Comparison of ENCODE assay signal across 33 cellular contexts in the genomic region with DNA sequence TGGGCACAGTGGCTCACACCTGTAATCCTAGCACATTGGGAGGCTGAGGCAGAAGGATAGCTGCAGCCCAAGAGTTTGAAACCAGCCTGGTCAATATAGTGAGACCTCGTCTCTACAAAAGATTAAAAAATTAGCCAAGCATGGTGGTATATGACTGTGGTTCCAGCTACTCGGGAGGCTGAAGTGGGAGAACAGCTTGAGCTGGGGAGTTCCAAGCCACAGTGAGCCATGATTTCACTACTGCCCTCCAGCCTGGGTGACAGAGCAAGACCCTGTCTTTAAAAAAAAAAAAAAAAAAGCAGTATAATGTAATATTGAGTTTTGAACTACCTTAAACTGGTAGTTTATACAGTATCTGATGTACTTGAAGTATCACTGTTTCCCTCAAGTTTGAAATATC.
A peak's percentile ranks its signal among the peaks of the same experiment; 100 is the strongest.
DNase-seq lines count a peak whose midpoint lies in the region; ATAC-seq, FAIRE-seq and TF ChIP-seq lines count a peak whose summit lies in the region.
"Had no signal": no experiment of that assay in that cellular context is flagged by ENCODE, and none has a peak within 500 bp of the region (broad histone marks: within the 10 kb centered on the region; RNA-seq: fewer than 3 reads in every experiment).

No MANE protein-coding gene starts in this region.

- no peak for TF ChIP-seq CTCF in GM12878 (IDR thresholded peaks at IDR 0.05 in 2 of 3, conservative IDR thresholded peaks at IDR 0.05 in 1 of 3; ENCODE audit: control insufficient read depth in 2 of 3, extremely low read depth in 1 of 3, insufficient read depth in 1 of 3, low read depth in 3 of 3, low read length in 3 of 3)

- POLR2A ChIA-PET in GM12878 (lab: Charles Lee) = interaction anchor here (1.6 kb wide), 1 partner anchor 136 kb away, joined by 3 read pairs; no protein-coding TSS in a partner anchor

- 0% methylated on average over 2 of the region's 2 CpGs for WGBS in GM12878 (ENCODE audit: insufficient coverage, insufficient replicate concordance, low lambda C conversion rate, missing lambda C conversion rate)

- peak overlapping the region; percentile 83 for H3K4me2 ChIP-seq in BLaER1
- H3K4me2 ChIP-seq in BLaER1 treated with 17β-estradiol and CSF1 and Interleukin-3, amounts not matched to agents 10 nM and 100 nM = peak overlapping the region in 7 of 11 experiments; percentile 0 to 77 (median 50); a peak in 9 of 22 replicates
- no peak overlapping the region for H3K4me2 ChIP-seq in GM12878 (ENCODE audit: control insufficient read depth, insufficient read depth)
- H3K4me2 ChIP-seq: A549 had no signal

- SMC1A ChIA-PET in GM12878 (lab: Charles Lee; ENCODE audit: uncharacterized antibody, unreplicated experiment) = interaction anchor here (1.1 to 3.6 kb wide), 13 partner anchors 9 to 112 kb away, joined by 3 to 15 read pairs (median 4); no protein-coding TSS in a partner anchor

- no peak overlapping the region for H2AFZ ChIP-seq in GM12878 (ENCODE audit: control insufficient read depth, low read depth, low read length)

- no peak for TF ChIP-seq POLR2A in GM12878 (IDR thresholded peaks at IDR 0.05; ENCODE audit: low read depth, low read length)

- RAD21 ChIA-PET in GM12878 (lab: Charles Lee; ENCODE audit: unreplicated experiment) = interaction anchor here (0.9 to 1.7 kb wide), 6 partner anchors 10 to 391 kb away, joined by 3 to 5 read pairs (median 3); no protein-coding TSS in a partner anchor

- CTCF ChIA-PET in GM12878 (lab: Yijun Ruan, JAX) = interaction anchor here (0.7 to 3.2 kb wide), 4 partner anchors 15 to 365 kb away, joined by 3 to 22 read pairs (median 6); no protein-coding TSS in a partner anchor

- no peak for TF ChIP-seq EP300 in GM12878 (IDR thresholded peaks at IDR 0.05; ENCODE audit: borderline replicate concordance in 1 of 2, control insufficient read depth in 1 of 2, low read depth in 2 of 2, low read length in 2 of 2)

- no TSS peak for BruUV-seq in GM12878 (replicated peaks; lab: Mats Ljungman, UMichigan)

- ATAC-seq in HG02610 (IDR thresholded peaks at IDR 0.05; ENCODE audit: unreplicated experiment) = peak; percentile 58
- peak; percentile 21; the same call in 2 of the 3 replicates for ATAC-seq in GM12878
- ATAC-seq in GM19463 (IDR thresholded peaks at IDR 0.05; ENCODE audit: unreplicated experiment) = no peak
- ATAC-seq: A549; CD8-positive, alpha-beta T cell had no signal

- no peak overlapping the region for H3K4me3 ChIP-seq in BLaER1
- H3K4me3 ChIP-seq in BLaER1 treated with 17β-estradiol and CSF1 and Interleukin-3, amounts not matched to agents 10 nM and 100 nM = no peak overlapping the region
- no peak overlapping the region for H3K4me3 ChIP-seq in GM12878
- H3K4me3 ChIP-seq: A549 had no signal

- H3K36me3 ChIP-seq in BLaER1 (peaks cover 93% of the 10 kb centered on the region), GM12878 (ENCODE audit: control insufficient read depth in 2 of 2, insufficient read depth in 2 of 2, low read length in 1 of 2) (no peaks in the 10 kb centered on the region; a peak in 1 of 4 replicates)
- peaks cover 0 to 97% (median 78%) of the 10 kb centered on the region in 11 experiments; a peak in 17 of 22 replicates for H3K36me3 ChIP-seq in BLaER1 treated with 17β-estradiol and CSF1 and Interleukin-3, amounts not matched to agents 10 nM and 100 nM
- H3K36me3 ChIP-seq: BE2C had no signal

- no peak for TF ChIP-seq RAD21 in GM12878 (IDR thresholded peaks at IDR 0.05; ENCODE audit: insufficient read depth, low read depth, low read length)

- no peak for FAIRE-seq in GM12878 (lab: Jason Lieb, UNC)
- FAIRE-seq: A204.1, A549, D721Med, G401.6 had no signal

- H3K9ac ChIP-seq in BLaER1 = no peak overlapping the region
- H3K9ac ChIP-seq in BLaER1 treated with 17β-estradiol and CSF1 and Interleukin-3, amounts not matched to agents 10 nM and 100 nM = no peak overlapping the region
- H3K9ac ChIP-seq in GM12878 (ENCODE audit: control insufficient read depth, insufficient read depth, low read length) = no peak overlapping the region

- in situ Hi-C loops in GM12878 (cut with MboI) = no loop called here

- intact Hi-C loops in GM12878 (cut with micrococcal nuclease; ENCODE audit: unreplicated experiment) = no loop called here
- intact Hi-C loops in cardiac septum (cut with DNase I) = no loop called here

- peak overlapping the region; percentile 49 for H3K27ac ChIP-seq in BLaER1
- peak overlapping the region in 4 of 11 experiments; percentile 4 to 30 (median 6); a peak in 3 of 22 replicates for H3K27ac ChIP-seq in BLaER1 treated with 17β-estradiol and CSF1 and Interleukin-3, amounts not matched to agents 10 nM and 100 nM
- H3K27ac ChIP-seq in GM12878 (ENCODE audit: control insufficient read depth, insufficient read depth) = no peak overlapping the region
- H3K27ac ChIP-seq: 22Rv1, A549, C4-2B had no signal

- H3K79me2 ChIP-seq in GM12878 (ENCODE audit: control insufficient read depth, insufficient read depth, low read length) = no peaks in the 10 kb centered on the region

- H4K20me1 ChIP-seq in BLaER1 (peaks cover 49% of the 10 kb centered on the region), GM12878 (ENCODE audit: control insufficient read depth, insufficient read depth) (no peaks in the 10 kb centered on the region)
- H4K20me1 ChIP-seq in BLaER1 treated with 17β-estradiol and CSF1 and Interleukin-3, amounts not matched to agents 10 nM and 100 nM = peaks cover 0 to 21% (median 0%) of the 10 kb centered on the region in 11 experiments; a peak in 3 of 22 replicates

- no peak for DNase-seq in GM12878 (ENCODE audit: low read depth, low spot score)
- no peak for DNase-seq in cardiac septum (ENCODE audit: low spot score)
- no peak for DNase-seq in activated CD8-positive, alpha-beta memory T cell treated with anti-CD3 and anti-CD28 coated beads, Interleukin-2, amount 50 U/mL, for 48 hours
- no peak for DNase-seq in DMS53 (lab: John Stamatoyannopoulos, UW)
- DNase-seq: 8988T; ACHN; AML-193; BE2C; C1 segment of cervical spinal cord; Caco-2; Calu3; CD4-positive, alpha-beta memory T cell; CD4-positive, alpha-beta T cell; CD4-positive, CD25-positive, alpha-beta regulatory T cell; CD8-positive, alpha-beta memory T cell; CD8-positive, alpha-beta T cell; COR-L47; DMS 273 treated with DMSO at 0.1 percent for 48 hours; DMS153; DMS79; DMS79 treated with DMSO at 0.1 percent for 48 hours; DND-41; EL had no signal

- H3K9me3 ChIP-seq in BLaER1 (no peaks in the 10 kb centered on the region), GM12878 (replicated peaks; ENCODE audit: control insufficient read depth, insufficient read depth, low read length) (no peaks in the 10 kb centered on the region)
- no peaks in the 10 kb centered on the region for H3K9me3 ChIP-seq in BLaER1 treated with 17β-estradiol and CSF1 and Interleukin-3, amounts not matched to agents 10 nM and 100 nM (replicated peaks in 1 of 11)
- H3K9me3 ChIP-seq: A549, BE2C, Caco-2 had no signal

- H3K4me1 ChIP-seq in BLaER1 (peaks cover 97% of the 10 kb centered on the region), GM12878 (ENCODE audit: control insufficient read depth, insufficient read depth, low read length) (no peaks in the 10 kb centered on the region)
- peaks cover 11 to 100% (median 87%) of the 10 kb centered on the region in 10 experiments for H3K4me1 ChIP-seq in BLaER1 treated with 17β-estradiol and CSF1 and Interleukin-3, amounts not matched to agents 10 nM and 100 nM
- H3K4me1 ChIP-seq: A549, Caco-2 had no signal

- H3K27me3 ChIP-seq in BLaER1 = no peaks in the 10 kb centered on the region
- H3K27me3 ChIP-seq in BLaER1 treated with 17β-estradiol and CSF1 and Interleukin-3, amounts not matched to agents 10 nM and 100 nM = no peaks in the 10 kb centered on the region
- no peaks in the 10 kb centered on the region for H3K27me3 ChIP-seq in GM12878 (replicated peaks in 1 of 2; ENCODE audit: control insufficient read depth in 2 of 2, insufficient read depth in 2 of 2, low read length in 1 of 2)
- H3K27me3 ChIP-seq: BE2C had no signal

TF ChIP-seq in GM12878, 131 proteins besides CTCF, POLR2A, EP300 and RAD21 (continues in another document):
- TF ChIP-seq SMAD1 (IDR thresholded peaks at IDR 0.05; ENCODE audit: low read depth, partially characterized antibody) (no peak), SIX5 (IDR thresholded peaks at IDR 0.05; ENCODE audit: low read depth, low read length, severe bottlenecking) (no peak), CBX3 (IDR thresholded peaks at IDR 0.05; ENCODE audit: borderline replicate concordance, low read depth) (no peak), POLR2AphosphoS2 (IDR thresholded peaks at IDR 0.05; ENCODE audit: low read depth, low read length) (no peak)
- TF ChIP-seq, protein P1, sequence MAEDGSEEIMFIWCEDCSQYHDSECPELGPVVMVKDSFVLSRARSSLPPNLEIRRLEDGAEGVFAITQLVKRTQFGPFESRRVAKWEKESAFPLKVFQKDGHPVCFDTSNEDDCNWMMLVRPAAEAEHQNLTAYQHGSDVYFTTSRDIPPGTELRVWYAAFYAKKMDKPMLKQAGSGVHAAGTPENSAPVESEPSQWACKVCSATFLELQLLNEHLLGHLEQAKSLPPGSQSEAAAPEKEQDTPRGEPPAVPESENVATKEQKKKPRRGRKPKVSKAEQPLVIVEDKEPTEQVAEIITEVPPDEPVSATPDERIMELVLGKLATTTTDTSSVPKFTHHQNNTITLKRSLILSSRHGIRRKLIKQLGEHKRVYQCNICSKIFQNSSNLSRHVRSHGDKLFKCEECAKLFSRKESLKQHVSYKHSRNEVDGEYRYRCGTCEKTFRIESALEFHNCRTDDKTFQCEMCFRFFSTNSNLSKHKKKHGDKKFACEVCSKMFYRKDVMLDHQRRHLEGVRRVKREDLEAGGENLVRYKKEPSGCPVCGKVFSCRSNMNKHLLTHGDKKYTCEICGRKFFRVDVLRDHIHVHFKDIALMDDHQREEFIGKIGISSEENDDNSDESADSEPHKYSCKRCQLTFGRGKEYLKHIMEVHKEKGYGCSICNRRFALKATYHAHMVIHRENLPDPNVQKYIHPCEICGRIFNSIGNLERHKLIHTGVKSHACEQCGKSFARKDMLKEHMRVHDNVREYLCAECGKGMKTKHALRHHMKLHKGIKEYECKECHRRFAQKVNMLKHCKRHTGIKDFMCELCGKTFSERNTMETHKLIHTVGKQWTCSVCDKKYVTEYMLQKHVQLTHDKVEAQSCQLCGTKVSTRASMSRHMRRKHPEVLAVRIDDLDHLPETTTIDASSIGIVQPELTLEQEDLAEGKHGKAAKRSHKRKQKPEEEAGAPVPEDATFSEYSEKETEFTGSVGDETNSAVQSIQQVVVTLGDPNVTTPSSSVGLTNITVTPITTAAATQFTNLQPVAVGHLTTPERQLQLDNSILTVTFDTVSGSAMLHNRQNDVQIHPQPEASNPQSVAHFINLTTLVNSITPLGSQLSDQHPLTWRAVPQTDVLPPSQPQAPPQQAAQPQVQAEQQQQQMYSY (CRISPR knock-in tag; IDR thresholded peaks at IDR 0.05) = no peak
- TF ChIP-seq, protein P2, sequence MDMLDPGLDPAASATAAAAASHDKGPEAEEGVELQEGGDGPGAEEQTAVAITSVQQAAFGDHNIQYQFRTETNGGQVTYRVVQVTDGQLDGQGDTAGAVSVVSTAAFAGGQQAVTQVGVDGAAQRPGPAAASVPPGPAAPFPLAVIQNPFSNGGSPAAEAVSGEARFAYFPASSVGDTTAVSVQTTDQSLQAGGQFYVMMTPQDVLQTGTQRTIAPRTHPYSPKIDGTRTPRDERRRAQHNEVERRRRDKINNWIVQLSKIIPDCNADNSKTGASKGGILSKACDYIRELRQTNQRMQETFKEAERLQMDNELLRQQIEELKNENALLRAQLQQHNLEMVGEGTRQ (IDR thresholded peaks at IDR 0.05; ENCODE audit: borderline replicate concordance, low read depth, low read length) = no peak
